In the genomic region with DNA sequence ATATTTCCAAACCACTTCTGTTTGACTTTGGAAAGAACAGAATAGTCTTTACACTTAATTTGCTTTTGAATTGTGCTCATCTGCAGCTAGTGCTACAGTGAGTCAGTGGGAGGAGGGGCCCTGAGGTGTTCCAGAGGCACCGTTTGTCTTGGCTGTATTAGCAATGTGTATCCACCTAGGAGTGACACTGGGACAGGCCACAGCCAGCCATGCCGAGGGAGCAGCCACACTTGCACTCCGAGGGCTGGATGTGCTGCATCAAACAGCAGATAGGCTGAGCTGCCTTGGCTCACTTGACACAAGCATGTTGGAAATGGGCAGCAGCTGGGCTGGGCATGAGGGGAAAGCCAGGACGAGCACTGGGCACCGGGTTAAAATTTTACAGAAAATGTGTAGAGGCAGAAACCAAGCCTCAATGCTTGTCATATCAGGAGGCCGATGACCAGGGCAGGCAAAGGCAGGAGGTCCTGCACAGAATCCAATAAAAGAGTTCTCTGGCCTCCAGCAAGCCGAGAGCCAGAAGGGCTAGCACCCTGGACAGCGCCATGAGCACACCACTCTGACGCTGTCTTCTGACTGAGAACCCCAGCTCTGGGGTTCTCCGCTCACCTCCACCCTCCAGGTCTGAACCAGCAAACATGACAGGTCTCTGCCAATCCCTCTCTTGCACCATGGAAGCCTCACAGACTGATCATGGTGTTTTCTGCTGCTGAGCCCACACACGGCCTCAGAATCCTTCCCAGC, we compare ENCODE assay signal across 12 cellular contexts.
DNase-seq lines count a peak whose midpoint lies in the region; ATAC-seq lines count a peak whose summit lies in the region.
"Had no signal": no experiment of that assay in that cellular context is flagged by ENCODE, and none has a peak within 500 bp of the region (broad histone marks: within the 10 kb centered on the region; RNA-seq: fewer than 3 reads in every experiment).

No MANE protein-coding gene starts in this region.

- ATAC-seq in HG03139 (IDR thresholded peaks at IDR 0.05; ENCODE audit: unreplicated experiment): no peak
- ATAC-seq: heart left ventricle, T-cell had no signal

- peak; percentile 2 for DNase-seq in NOMO-1 treated with DMSO at 0.1 percent for 48 hours (lab: John Stamatoyannopoulos, UW; ENCODE audit: unreplicated experiment)
- DNase-seq in NOMO-1 (lab: John Stamatoyannopoulos, UW; ENCODE audit: unreplicated experiment in 2 of 2): no peak
- DNase-seq in M059J (ENCODE audit: low read depth): peak; percentile 8
- peak; percentile 15 for DNase-seq in dermis blood vessel endothelial cell
- DNase-seq in renal cortical epithelial cell (ENCODE audit: low read depth): peak; percentile 4
- no peak for DNase-seq in NCI-H2171 (lab: John Stamatoyannopoulos, UW)
- no peak for DNase-seq in SKM-1 treated with dmso at 0.1 percent for 144 hours (lab: John Stamatoyannopoulos, UW; ENCODE audit: unreplicated experiment)
- DNase-seq: NCI-H2107, pancreas, T-cell had no signal

Comparison
In these comparisons a context has a peak if more than half of its experiments do, and no peak if none do; other contexts are left out.
1. DNase-seq: peak in NOMO-1 treated with DMSO at 0.1 percent for 48 hours (single experiment), M059J (single experiment), dermis blood vessel endothelial cell (single experiment) and renal cortical epithelial cell (single experiment); none in NOMO-1 (0 of 2), NCI-H2171 (single experiment) and SKM-1 treated with dmso at 0.1 percent for 144 hours (single experiment).